4 cellular contexts compared by ENCODE assay signal in the genomic region with DNA sequence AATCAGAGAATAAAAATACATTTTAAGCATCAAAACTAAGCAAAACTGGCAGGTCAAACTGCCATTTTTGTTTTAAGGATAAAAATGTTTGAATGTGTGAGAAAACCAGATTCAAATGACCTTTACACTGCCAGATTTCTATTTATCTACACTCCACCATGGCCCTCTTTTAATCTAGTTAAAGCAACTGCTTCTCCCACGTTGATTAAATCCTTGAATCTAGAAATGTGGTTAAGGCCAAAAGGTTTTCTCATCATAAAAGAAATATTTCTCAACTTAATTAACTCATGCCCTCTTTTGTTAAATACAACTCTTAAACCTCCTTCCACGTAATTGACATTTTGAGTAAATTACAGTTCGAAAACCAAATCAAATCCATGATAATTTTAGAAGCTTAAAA.
TF ChIP-seq lines count a peak whose summit lies in the region.

No MANE protein-coding gene starts in this region.

TF ChIP-seq in A549, 52 proteins besides CTCF, POLR2A, EP300 and RAD21:
- no peak for TF ChIP-seq CBX8 (IDR thresholded peaks at IDR 0.05)
- TF ChIP-seq FOSB (CRISPR knock-in tag; IDR thresholded peaks at IDR 0.05) = no peak

TF ChIP-seq in HEK293, 187 proteins besides CTCF, POLR2A, EP300 and RAD21:
- TF ChIP-seq ZNF2 (tag by site-specific recombination; IDR thresholded peaks at IDR 0.05) (no peak), ZNF426 (tag by site-specific recombination; IDR thresholded peaks at IDR 0.05) (no peak), ZBTB1 (tag by site-specific recombination; IDR thresholded peaks at IDR 0.05) (no peak)
- TF ChIP-seq, protein P1, sequence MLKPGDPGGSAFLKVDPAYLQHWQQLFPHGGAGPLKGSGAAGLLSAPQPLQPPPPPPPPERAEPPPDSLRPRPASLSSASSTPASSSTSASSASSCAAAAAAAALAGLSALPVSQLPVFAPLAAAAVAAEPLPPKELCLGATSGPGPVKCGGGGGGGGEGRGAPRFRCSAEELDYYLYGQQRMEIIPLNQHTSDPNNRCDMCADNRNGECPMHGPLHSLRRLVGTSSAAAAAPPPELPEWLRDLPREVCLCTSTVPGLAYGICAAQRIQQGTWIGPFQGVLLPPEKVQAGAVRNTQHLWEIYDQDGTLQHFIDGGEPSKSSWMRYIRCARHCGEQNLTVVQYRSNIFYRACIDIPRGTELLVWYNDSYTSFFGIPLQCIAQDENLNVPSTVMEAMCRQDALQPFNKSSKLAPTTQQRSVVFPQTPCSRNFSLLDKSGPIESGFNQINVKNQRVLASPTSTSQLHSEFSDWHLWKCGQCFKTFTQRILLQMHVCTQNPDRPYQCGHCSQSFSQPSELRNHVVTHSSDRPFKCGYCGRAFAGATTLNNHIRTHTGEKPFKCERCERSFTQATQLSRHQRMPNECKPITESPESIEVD (tag by site-specific recombination; IDR thresholded peaks at IDR 0.05) = peak; percentile 74

TF ChIP-seq in K562, 482 proteins besides CTCF, POLR2A, EP300 and RAD21:
- TF ChIP-seq MCM3 (IDR thresholded peaks at IDR 0.05) = no peak
- peak; percentile 56 to 62; a peak in 2 of 4 replicates for TF ChIP-seq KDM1A (IDR thresholded peaks at IDR 0.05)
- no peak for TF ChIP-seq PYGO2 (tag; IDR thresholded peaks at IDR 0.05)
- no peak for TF ChIP-seq PRMT5 (CRISPR knock-in tag; IDR thresholded peaks at IDR 0.05)
- no peak for TF ChIP-seq MTF1 (CRISPR knock-in tag; IDR thresholded peaks at IDR 0.05; ENCODE audit: borderline replicate concordance)
- TF ChIP-seq FIP1L1 (IDR thresholded peaks at IDR 0.05; ENCODE audit: low read depth, low read length, poor library complexity, severe bottlenecking) = no peak
- TF ChIP-seq BACH1 (tag; IDR thresholded peaks at IDR 0.05) = no peak
- TF ChIP-seq TCF7L2 (IDR thresholded peaks at IDR 0.05; ENCODE audit: low read depth, low read length) = no peak
- no peak for TF ChIP-seq CBX3 (IDR thresholded peaks at IDR 0.05; ENCODE audit: borderline replicate concordance in 1 of 2, low read length in 2 of 2)
- TF ChIP-seq MEF2A (IDR thresholded peaks at IDR 0.05; ENCODE audit: control insufficient read depth, low read depth, low read length) = no peak
- peak; percentile 34; the same call in 1 of the 2 replicates for TF ChIP-seq CBFA2T3 (IDR thresholded peaks at IDR 0.05)

TF ChIP-seq in HepG2, 621 proteins besides CTCF, POLR2A, EP300 and RAD21:
- TF ChIP-seq KLF11 (CRISPR knock-in tag; IDR thresholded peaks at IDR 0.05) (no peak), ZNF441 (CRISPR knock-in tag; IDR thresholded peaks at IDR 0.05; ENCODE audit: borderline replicate concordance) (no peak), YEATS2 (CRISPR knock-in tag; IDR thresholded peaks at IDR 0.05; ENCODE audit: borderline replicate concordance) (no peak), ZFX (CRISPR knock-in tag; IDR thresholded peaks at IDR 0.05; ENCODE audit: low read depth) (no peak), SSRP1 (CRISPR knock-in tag; IDR thresholded peaks at IDR 0.05) (no peak), ISL2 (CRISPR knock-in tag; IDR thresholded peaks at IDR 0.05) (no peak), SP2 (CRISPR knock-in tag; IDR thresholded peaks at IDR 0.05) (no peak), HOXA9 (CRISPR knock-in tag; IDR thresholded peaks at IDR 0.05; ENCODE audit: borderline replicate concordance) (no peak), ZNF44 (CRISPR knock-in tag; IDR thresholded peaks at IDR 0.05) (no peak), MBNL3 (CRISPR knock-in tag; conservative IDR thresholded peaks at IDR 0.05) (no peak), FOXK1 (CRISPR knock-in tag; IDR thresholded peaks at IDR 0.05; ENCODE audit: borderline replicate concordance, low read depth) (no peak), NPAS2 (CRISPR knock-in tag; IDR thresholded peaks at IDR 0.05; ENCODE audit: borderline replicate concordance) (no peak), HOXA3 (CRISPR knock-in tag; IDR thresholded peaks at IDR 0.05) (no peak), CBX2 (IDR thresholded peaks at IDR 0.05; ENCODE audit: low read depth, low read length) (no peak), CBX2 (CRISPR knock-in tag; IDR thresholded peaks at IDR 0.05; ENCODE audit: low read depth) (no peak), TSC22D2 (CRISPR knock-in tag; IDR thresholded peaks at IDR 0.05; ENCODE audit: borderline replicate concordance) (no peak)
- TF ChIP-seq, protein P2, sequence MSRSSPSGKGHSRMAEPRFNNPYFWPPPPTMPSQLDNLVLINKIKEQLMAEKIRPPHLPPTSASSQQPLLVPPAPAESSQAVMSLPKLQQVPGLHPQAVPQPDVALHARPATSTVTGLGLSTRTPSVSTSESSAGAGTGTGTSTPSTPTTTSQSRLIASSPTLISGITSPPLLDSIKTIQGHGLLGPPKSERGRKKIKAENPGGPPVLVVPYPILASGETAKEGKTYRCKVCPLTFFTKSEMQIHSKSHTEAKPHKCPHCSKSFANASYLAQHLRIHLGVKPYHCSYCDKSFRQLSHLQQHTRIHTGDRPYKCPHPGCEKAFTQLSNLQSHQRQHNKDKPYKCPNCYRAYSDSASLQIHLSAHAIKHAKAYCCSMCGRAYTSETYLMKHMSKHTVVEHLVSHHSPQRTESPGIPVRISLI (CRISPR knock-in tag; IDR thresholded peaks at IDR 0.05; ENCODE audit: borderline replicate concordance) = no peak
- TF ChIP-seq, protein P3, sequence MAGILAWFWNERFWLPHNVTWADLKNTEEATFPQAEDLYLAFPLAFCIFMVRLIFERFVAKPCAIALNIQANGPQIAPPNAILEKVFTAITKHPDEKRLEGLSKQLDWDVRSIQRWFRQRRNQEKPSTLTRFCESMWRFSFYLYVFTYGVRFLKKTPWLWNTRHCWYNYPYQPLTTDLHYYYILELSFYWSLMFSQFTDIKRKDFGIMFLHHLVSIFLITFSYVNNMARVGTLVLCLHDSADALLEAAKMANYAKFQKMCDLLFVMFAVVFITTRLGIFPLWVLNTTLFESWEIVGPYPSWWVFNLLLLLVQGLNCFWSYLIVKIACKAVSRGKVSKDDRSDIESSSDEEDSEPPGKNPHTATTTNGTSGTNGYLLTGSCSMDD (CRISPR knock-in tag; IDR thresholded peaks at IDR 0.05) = no peak
